In genomic region chr7:117124585-117125220, GRCh38 we compare ENCODE assay signal across 9 cellular contexts.
DNase-seq lines count a peak whose midpoint lies in the region; ATAC-seq, FAIRE-seq and TF ChIP-seq lines count a peak whose summit lies in the region.
"Had no signal": no experiment of that assay in that cellular context is flagged by ENCODE, and none has a peak within 500 bp of the region (broad histone marks: within the 10 kb centered on the region; RNA-seq: fewer than 3 reads in every experiment).

No MANE protein-coding gene starts in this region.

- FAIRE-seq in urothelium cell line (lab: Jason Lieb, UNC): no peak
- FAIRE-seq: TTC549 had no signal

- H3K27ac ChIP-seq in coronary artery: peak overlapping the region; percentile 37 to 57

- ATAC-seq in GM18873 (IDR thresholded peaks at IDR 0.05; ENCODE audit: low FRiP score, unreplicated experiment): no peak

- DNase-seq in GM04504 (ENCODE audit: low read depth): peak; percentile 94
- peak; percentile 61 for DNase-seq in GOT3 (lab: John Stamatoyannopoulos, UW)
- peak; percentile 20 to 28 for DNase-seq in Kasumi-1 (lab: John Stamatoyannopoulos, UW)
- peak; percentile 42 for DNase-seq in UCSD-AML1 (lab: John Stamatoyannopoulos, UW; ENCODE audit: unreplicated experiment)
- DNase-seq in coronary artery (ENCODE audit: low spot score): peak; percentile 83
- peak; percentile 95 for DNase-seq in myocyte (ENCODE audit: low read depth)
- DNase-seq in urothelium cell line (ENCODE audit: low spot score): peak; percentile 67

- H3K4me3 ChIP-seq in coronary artery: no peak overlapping the region

- TF ChIP-seq CTCF in coronary artery (IDR thresholded peaks at IDR 0.05): no peak

Comparison
In these comparisons a context has a peak if more than half of its experiments do, and no peak if none do; other contexts are left out.
1. DNase-seq: peak in every context shown above with its lines; median percentile 95 in myocyte; 94 in GM04504; 83 in coronary artery; 67 in urothelium cell line; 61 in GOT3; 42 in UCSD-AML1; 24 in Kasumi-1.